ENCODE assay signal across 23 cellular contexts in the genomic region with DNA sequence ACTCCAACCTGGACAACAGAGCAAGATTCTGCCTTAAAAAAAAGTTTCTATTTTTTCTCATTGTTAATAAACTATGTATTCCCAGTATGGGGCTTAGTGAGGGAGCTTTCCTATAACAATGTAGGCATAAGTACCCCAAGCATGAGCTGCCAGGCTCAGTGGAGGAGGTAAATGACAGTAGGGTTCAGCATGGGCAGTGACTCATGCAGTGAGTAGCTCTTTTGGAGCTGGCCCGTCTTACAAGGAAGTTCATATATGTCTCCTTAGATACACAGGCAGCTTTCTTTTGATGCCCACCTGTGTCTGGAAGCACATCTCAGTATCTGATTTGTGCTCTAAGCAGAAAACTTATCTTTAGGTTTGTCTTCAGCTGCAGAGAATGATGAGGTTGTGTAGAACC.
"Had no signal": no experiment of that assay in that cellular context is flagged by ENCODE, and none has a peak within 500 bp of the region (broad histone marks: within the 10 kb centered on the region; RNA-seq: fewer than 3 reads in every experiment).

No MANE protein-coding gene starts in this region.

- H3K27me3 ChIP-seq: heart left ventricle, neutrophil, right lobe of liver, spleen, stomach, transverse colon had no signal

- H3K9me3 ChIP-seq: psoas muscle had no signal

- FAIRE-seq: frontal cortex, islet of Langerhans had no signal

- DNase-seq: effector memory CD4-positive, alpha-beta T cell; erythroblast; heart left ventricle; hippocampal formation; kidney glomerular epithelial cell; mammary epithelial cell; naive thymus-derived CD8-positive, alpha-beta T cell; psoas muscle; retina; right lobe of liver; spleen; stimulated activated CD4-positive, alpha-beta T cell treated with anti-CD3 and anti-CD28 coated beads, Interleukin-15, amount 100 ng/mL, for 24 hours; stimulated activated CD4-positive, alpha-beta T cell treated with anti-CD3 and anti-CD28 coated beads, Interleukin-1b, Interleukin-23, amount 100 ng/mL, for 48 hours; stimulated activated CD4-positive, alpha-beta T cell treated with anti-CD3 and anti-CD28 coated beads, Interleukin-4, amount 100 ng/mL, for 4 hours; stimulated activated naive CD4-positive, alpha-beta T cell; stomach; substantia nigra; transverse colon had no signal

- H3K4me1 ChIP-seq: heart left ventricle, psoas muscle, right lobe of liver, spleen, stomach, transverse colon had no signal

- ATAC-seq: heart left ventricle; left lobe of liver; naive thymus-derived CD8-positive, alpha-beta T cell; psoas muscle; right lobe of liver had no signal

- H3K36me3 ChIP-seq: neutrophil, right lobe of liver had no signal

- H3K27ac ChIP-seq: heart left ventricle, neutrophil, psoas muscle, right lobe of liver, spleen, stomach, thoracic aorta, transverse colon had no signal

- H3K4me3 ChIP-seq: heart left ventricle, psoas muscle, right lobe of liver, spleen, stomach, thoracic aorta, transverse colon had no signal
